ENCODE assay signal across 17 cellular contexts in the genomic region with DNA sequence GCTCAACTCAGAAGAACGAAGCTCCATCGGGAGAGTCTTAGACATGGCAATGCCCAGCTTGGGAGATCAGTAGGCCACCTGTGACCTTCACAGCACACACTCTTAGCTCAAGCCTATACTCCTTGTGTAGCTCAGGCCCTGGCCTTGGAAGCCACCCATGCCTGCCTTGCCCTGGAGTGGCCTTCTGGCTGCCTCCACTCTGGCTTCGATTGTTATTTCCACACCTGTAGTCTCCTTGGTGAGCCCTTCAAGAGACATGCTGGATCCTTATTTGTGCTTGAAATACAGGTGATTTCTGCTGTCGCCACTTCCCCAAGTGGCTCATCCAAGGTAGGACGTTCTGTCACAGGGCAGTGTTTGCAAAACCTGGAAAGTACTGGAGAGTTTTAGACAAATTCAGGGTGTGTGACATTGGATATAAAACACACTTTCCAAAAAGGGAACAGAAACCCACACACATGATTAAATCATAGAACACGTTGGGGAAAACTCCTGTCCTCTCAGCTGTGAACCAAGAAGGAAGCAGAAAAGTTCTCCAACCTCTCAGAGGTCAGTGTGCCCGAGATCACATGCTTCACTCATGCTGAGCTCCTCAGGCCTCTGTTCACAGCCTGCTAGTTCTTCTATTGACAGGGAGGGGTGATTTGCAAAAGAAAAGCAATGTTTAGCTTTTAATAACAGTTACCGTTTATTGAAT.
A peak's percentile ranks its signal among the peaks of the same experiment; 100 is the strongest.
DNase-seq lines count a peak whose midpoint lies in the region; ATAC-seq, FAIRE-seq and TF ChIP-seq lines count a peak whose summit lies in the region.
"Had no signal": no experiment of that assay in that cellular context is flagged by ENCODE, and none has a peak within 500 bp of the region (broad histone marks: within the 10 kb centered on the region; RNA-seq: fewer than 3 reads in every experiment).

No MANE protein-coding gene starts in this region.

- no peak overlapping the region for H3K4me3 ChIP-seq in H7 (ENCODE audit: insufficient read depth, low read depth, low read length)
- no peak overlapping the region for H3K4me3 ChIP-seq in mammary epithelial cell (replicated peaks in 1 of 3; ENCODE audit: insufficient read depth in 1 of 3, low read depth in 2 of 3, low read length in 3 of 3)
- H3K4me3 ChIP-seq: smooth muscle cell, vagina had no signal

- no peak for TF ChIP-seq CTCF in mammary epithelial cell (conservative IDR thresholded peaks at IDR 0.05 in 1 of 2, IDR thresholded peaks at IDR 0.05 in 1 of 2; ENCODE audit: extremely low read depth in 1 of 2, insufficient read depth in 1 of 2, low read depth in 1 of 2, low read length in 2 of 2)

- in situ Hi-C loops in mammary epithelial cell (cut with MboI; ENCODE audit: low sequenced_read_pairs in 2 of 2): no loop called here

- CTCF ChIA-PET in mammary epithelial cell (lab: Charles Lee; ENCODE audit: low non-redundant PET): no interaction called here

- H3K27ac ChIP-seq in mammary epithelial cell (ENCODE audit: insufficient read depth, low read depth, low read length): no peak overlapping the region
- H3K27ac ChIP-seq: vagina had no signal

- dilution Hi-C loops in mammary epithelial cell (cut with HindIII; ENCODE audit: low sequenced_read_pairs): no loop called here

- intact Hi-C loops in mammary epithelial cell (cut with micrococcal nuclease): no loop called here

- BruUV-seq in mammary epithelial cell (replicated peaks; lab: Mats Ljungman, UMichigan): no TSS peak

- H3K4me2 ChIP-seq in mammary epithelial cell (ENCODE audit: insufficient read depth, low read depth, low read length): no peak overlapping the region
- H3K4me2 ChIP-seq: smooth muscle cell had no signal

- ATAC-seq in GM21529 (IDR thresholded peaks at IDR 0.05; ENCODE audit: unreplicated experiment): peak; percentile 79
- peak; percentile 78 for ATAC-seq in HG03571 (IDR thresholded peaks at IDR 0.05; ENCODE audit: unreplicated experiment)
- no peak for ATAC-seq in GM18520 (IDR thresholded peaks at IDR 0.05; ENCODE audit: unreplicated experiment)

- no peak overlapping the region for H3K9ac ChIP-seq in mammary epithelial cell (ENCODE audit: insufficient read depth, low read length)

- WGBS in mammary epithelial cell (ENCODE audit: low coverage, missing lambda C conversion rate): 66% methylated on average over 8 of the region's 8 CpGs

- no peaks in the 10 kb centered on the region for H3K27me3 ChIP-seq in H7 (ENCODE audit: control insufficient read depth, insufficient read depth, low read length)
- H3K27me3 ChIP-seq in mammary epithelial cell (ENCODE audit: insufficient read depth, low read length): no peaks in the 10 kb centered on the region
- H3K27me3 ChIP-seq: vagina had no signal

- H2AFZ ChIP-seq in mammary epithelial cell (ENCODE audit: low read depth, low read length): no peak overlapping the region

- FAIRE-seq in GM18507 (lab: Jason Lieb, UNC): peak; percentile 71
- FAIRE-seq: H54 had no signal

- no peaks in the 10 kb centered on the region for H3K9me3 ChIP-seq in mammary epithelial cell (replicated peaks; ENCODE audit: insufficient read depth, low read length)
- H3K9me3 ChIP-seq: vagina had no signal

- H3K36me3 ChIP-seq in H7 (replicated peaks; ENCODE audit: control insufficient read depth, insufficient read depth, low read length) (no peaks in the 10 kb centered on the region), mammary epithelial cell (ENCODE audit: insufficient read depth, low read length) (no peaks in the 10 kb centered on the region)
- H3K36me3 ChIP-seq: vagina had no signal

- H3K4me1 ChIP-seq in mammary epithelial cell (ENCODE audit: insufficient read depth, low read length): no peaks in the 10 kb centered on the region
- H3K4me1 ChIP-seq: vagina had no signal

- H3K79me2 ChIP-seq in mammary epithelial cell (ENCODE audit: insufficient read depth, low read length): no peaks in the 10 kb centered on the region

- H4K20me1 ChIP-seq in mammary epithelial cell (ENCODE audit: insufficient read depth, low read length): no peaks in the 10 kb centered on the region

- DNase-seq in GM18507 (ENCODE audit: extremely low spot score, insufficient read length, low read depth) (no peak), midbrain (lab: John Stamatoyannopoulos, UW) (peak; percentile 32), H7 (no peak), COR-L47 (lab: John Stamatoyannopoulos, UW) (no peak), mammary epithelial cell (no peak)
- DNase-seq: activated CD4-positive, alpha-beta memory T cell treated with anti-CD3 and anti-CD28 coated beads for 36 hours; activated naive CD4-positive, alpha-beta T cell treated with anti-CD3 and anti-CD28 coated beads, Interleukin-2, amount 50 U/mL, for 16 hours; CD8-positive, alpha-beta memory T cell; immature natural killer cell; NCI-H1105; NCI-H748 treated with DMSO at 0.1 percent for 48 hours had no signal
